In genomic region chr4:94112644-94113043, GRCh38 we compare ENCODE assay signal across 6 cellular contexts.
"Had no signal": no experiment of that assay in that cellular context is flagged by ENCODE, and none has a peak within 500 bp of the region (broad histone marks: within the 10 kb centered on the region; RNA-seq: fewer than 3 reads in every experiment).

No MANE protein-coding gene starts in this region.

- H3K27ac ChIP-seq: HL-60, KMS-11 had no signal

- FAIRE-seq: HTR-8/SVneo had no signal

- H3K9ac ChIP-seq: KMS-11 had no signal

- H3K4me2 ChIP-seq: KMS-11 had no signal

- DNase-seq: IMR-90, KBM-7, KG1 had no signal
